Comparison of ENCODE assay signal across 11 cellular contexts in the genomic region with DNA sequence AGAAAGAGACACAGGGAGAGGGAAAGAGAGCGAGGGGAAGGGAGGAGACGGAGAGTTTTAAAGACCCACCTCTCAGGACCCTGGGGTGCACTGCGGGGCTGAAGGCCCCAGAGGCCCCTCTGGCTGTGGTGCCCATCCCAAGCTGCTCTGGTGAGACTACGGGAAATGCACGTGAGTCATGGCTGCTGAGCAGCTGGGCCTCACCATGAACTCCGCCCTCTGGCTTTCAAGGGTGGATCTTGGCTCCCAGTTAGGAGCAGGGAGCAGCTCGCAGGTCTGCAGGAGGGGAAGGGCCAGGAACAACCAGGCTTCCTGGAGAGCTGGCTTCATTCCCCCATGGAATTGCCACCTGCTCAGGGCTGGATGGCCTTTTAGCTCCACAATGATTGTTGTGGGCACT. TPM values are rescaled to one million over a fixed set of nuclear protein-coding genes. Genes with fewer than 3 reads are reported as not detected.
DNase-seq lines count a peak whose midpoint lies in the region; ATAC-seq and TF ChIP-seq lines count a peak whose summit lies in the region.
"Had no signal": no experiment of that assay in that cellular context is flagged by ENCODE, and none has a peak within 500 bp of the region (broad histone marks: within the 10 kb centered on the region; RNA-seq: fewer than 3 reads in every experiment).

No MANE protein-coding gene starts in this region.

- intact Hi-C loops in body of pancreas (cut with DNase I) (no loop called here), dorsolateral prefrontal cortex (cut with DNase I) (no loop called here)

- peak; percentile 48 to 80 for DNase-seq in NCI-H524 (lab: John Stamatoyannopoulos, UW)
- DNase-seq in NCI-H524 treated with DMSO at 0.1 percent for 48 hours (lab: John Stamatoyannopoulos, UW), result no peak
- DNase-seq in NCI-H1694 (lab: John Stamatoyannopoulos, UW), result peak; percentile 62
- peak; percentile 34 for DNase-seq in amniotic epithelial cell (ENCODE audit: low read depth)
- no peak for DNase-seq in retinal pigment epithelial cell (ENCODE audit: low read depth)
- DNase-seq in tibial nerve (ENCODE audit: low spot score in 2 of 2), result no peak
- DNase-seq in body of pancreas, result no peak
- DNase-seq in dorsolateral prefrontal cortex, result no peak
- DNase-seq: AML-193 had no signal

- H3K27me3 ChIP-seq in tibial nerve (peaks cover 0 to 13% of the 10 kb centered on the region in 2 donors), body of pancreas (peaks cover 0 to 5% of the 10 kb centered on the region in 2 donors), dorsolateral prefrontal cortex (peaks cover 0 to 56% (median 30%) of the 10 kb centered on the region in 45 donors)

- peak; percentile 18 for TF ChIP-seq CTCF in retinal pigment epithelial cell (conservative IDR thresholded peaks at IDR 0.05; ENCODE audit: low read depth, low read length)
- no peak for TF ChIP-seq CTCF in tibial nerve (IDR thresholded peaks at IDR 0.05)
- no peak for TF ChIP-seq CTCF in body of pancreas (IDR thresholded peaks at IDR 0.05)
- no peak for TF ChIP-seq CTCF in dorsolateral prefrontal cortex (IDR thresholded peaks at IDR 0.05 in 54 of 56, conservative IDR thresholded peaks at IDR 0.05 in 2 of 56; ENCODE audit: low read depth in 1 of 56, partially characterized antibody in 56 of 56)

- WGBS in tibial nerve, 2 donors, result 33 to 35% methylated on average over 7 of the region's 7 CpGs
- WGBS in body of pancreas, 2 donors, result 33 to 35% methylated on average over 7 of the region's 7 CpGs

- H3K27ac ChIP-seq in tibial nerve (no peak overlapping the region), body of pancreas (no peak overlapping the region), dorsolateral prefrontal cortex (no peak overlapping the region)
- H3K27ac ChIP-seq: upper lobe of left lung had no signal

- H3K4me1 ChIP-seq in tibial nerve (no peaks in the 10 kb centered on the region), body of pancreas (no peaks in the 10 kb centered on the region)
- H3K4me1 ChIP-seq: upper lobe of left lung had no signal

- H3K4me3 ChIP-seq in retinal pigment epithelial cell (ENCODE audit: low read length), result no peak overlapping the region
- H3K4me3 ChIP-seq in tibial nerve, result no peak overlapping the region
- no peak overlapping the region for H3K4me3 ChIP-seq in body of pancreas
- no peak overlapping the region for H3K4me3 ChIP-seq in dorsolateral prefrontal cortex
- H3K4me3 ChIP-seq: upper lobe of left lung had no signal

- no peak for ATAC-seq in body of pancreas

- no peak for TF ChIP-seq EP300 in tibial nerve (IDR thresholded peaks at IDR 0.05)

- H3K36me3 ChIP-seq in tibial nerve (no peaks in the 10 kb centered on the region), body of pancreas (replicated peaks in 1 of 2; ENCODE audit: insufficient read depth in 1 of 2, low read depth in 2 of 2) (no peaks in the 10 kb centered on the region)
- H3K36me3 ChIP-seq: upper lobe of left lung had no signal

- peaks cover 0 to 30% (median 0%) of the 10 kb centered on the region in 4 donors for H3K9me3 ChIP-seq in tibial nerve
- H3K9me3 ChIP-seq in body of pancreas, result no peaks in the 10 kb centered on the region
- H3K9me3 ChIP-seq: upper lobe of left lung had no signal

- TF ChIP-seq POLR2A in tibial nerve (IDR thresholded peaks at IDR 0.05) (no peak), body of pancreas (IDR thresholded peaks at IDR 0.05) (no peak)

RNA-seq across cellular contexts. Expression of a gene that starts 7.8 kb away (rescaled TPM):
- under 1 TPM in 2 of 4 donors, not detected in 2; 0.20 to 0.90 TPM for total RNA-seq in tibial nerve
- total RNA-seq in body of pancreas, result not detected
- under 1 TPM in 10 of 120 experiments, not detected in 110; 0.14 to 0.56 (median 0.19) TPM for total RNA-seq in dorsolateral prefrontal cortex
- total RNA-seq: kidney epithelial cell had no signal

Comparison
In these comparisons a context has a peak if more than half of its experiments do, and no peak if none do; other contexts are left out.
1. DNase-seq: peak in NCI-H524 (2 of 2), NCI-H1694 (single experiment) and amniotic epithelial cell (single experiment); none in NCI-H524 treated with DMSO at 0.1 percent for 48 hours (single experiment), retinal pigment epithelial cell (single experiment), tibial nerve (0 of 2), body of pancreas (0 of 4) and dorsolateral prefrontal cortex (0 of 10).